8 cellular contexts compared by ENCODE assay signal in genomic region chr3:113948015-113948917, GRCh38. TPM values are rescaled to one million over a fixed set of nuclear protein-coding genes. Genes with fewer than 3 reads are reported as not detected.
DNase-seq lines count a peak whose midpoint lies in the region; ATAC-seq lines count a peak whose summit lies in the region.

No MANE protein-coding gene starts in this region.

- DNase-seq in AG08395 (ENCODE audit: low spot score): peak; percentile 13
- DNase-seq in NCI-H748 (lab: John Stamatoyannopoulos, UW; ENCODE audit: unreplicated experiment): peak; percentile 71
- peak; percentile 33 for DNase-seq in glomerular visceral epithelial cell (ENCODE audit: extremely low spot score)
- peak in 8 of 10 donors; percentile 28 to 90 (median 42) for DNase-seq in posterior cingulate gyrus
- no peak for DNase-seq in inferior parietal cortex (ENCODE audit: extremely low spot score)

- H3K4me3 Mint-ChIP-seq in activated T-helper 17 cell treated with anti-CD3 and anti-CD28 coated beads, Interleukin-2, amount 50 U/mL, for 72 hours: peak overlapping the region; percentile 54

- intact Hi-C loops in posterior cingulate gyrus (cut with DNase I): loop anchor here (10.0 kb wide), 1 partner anchor 107 kb away; the partner anchor contains the start of genes CCDC191 and QTRT2

- H3K27ac Mint-ChIP-seq in activated T-helper 17 cell treated with anti-CD3 and anti-CD28 coated beads, Interleukin-2, amount 50 U/mL, for 72 hours: no peak overlapping the region

- no peaks in the 10 kb centered on the region for H3K36me3 Mint-ChIP-seq in activated T-helper 17 cell treated with anti-CD3 and anti-CD28 coated beads, Interleukin-2, amount 50 U/mL, for 72 hours (ENCODE audit: low read depth)

- ATAC-seq in GM18870 (IDR thresholded peaks at IDR 0.05; ENCODE audit: unreplicated experiment) (peak; percentile 43), HG03095 (IDR thresholded peaks at IDR 0.05; ENCODE audit: unreplicated experiment) (peak; percentile 39)
- ATAC-seq in activated T-helper 17 cell treated with anti-CD3 and anti-CD28 coated beads, Interleukin-2, amount 50 U/mL, for 72 hours (replicated peaks): peak; percentile 51

- no peaks in the 10 kb centered on the region for H3K9me3 Mint-ChIP-seq in activated T-helper 17 cell treated with anti-CD3 and anti-CD28 coated beads, Interleukin-2, amount 50 U/mL, for 72 hours

- H3K4me1 Mint-ChIP-seq in activated T-helper 17 cell treated with anti-CD3 and anti-CD28 coated beads, Interleukin-2, amount 50 U/mL, for 72 hours: peaks cover 12% of the 10 kb centered on the region

- peaks cover 5% of the 10 kb centered on the region for H3K27me3 Mint-ChIP-seq in activated T-helper 17 cell treated with anti-CD3 and anti-CD28 coated beads, Interleukin-2, amount 50 U/mL, for 72 hours

RNA-seq across cellular contexts. Expression of gene ZDHHC23, which starts 0.5 kb away (rescaled TPM):
- 1 to 10 TPM; 4.0 to 4.1 TPM for total RNA-seq in activated T-helper 17 cell treated with anti-CD3 and anti-CD28 coated beads, Interleukin-2, amount 50 U/mL, for 72 hours
